8 cellular contexts compared by ENCODE assay signal in genomic region chr16:25111403-25112166, GRCh38. TPM values are rescaled to one million over a fixed set of nuclear protein-coding genes. Genes with fewer than 3 reads are reported as not detected.
DNase-seq lines count a peak whose midpoint lies in the region; ATAC-seq and TF ChIP-seq lines count a peak whose summit lies in the region.

Gene LCMT1 (plus strand): TSS chr16:25111742. CDS start chr16:25111884, 142 bp downstream.

- no peak for TF ChIP-seq CTCF in AG10803 (conservative IDR thresholded peaks at IDR 0.05; ENCODE audit: low read length)

- DNase-seq in AG10803 (ENCODE audit: low read depth) (peak; percentile 96), NCI-H460 (ENCODE audit: extremely low read depth, low read depth) (peak; percentile 99), cerebellar nuclear complex (lab: John Stamatoyannopoulos, UW) (peak; percentile 94 to 95), islet precursor cell (peak; percentile 98)
- DNase-seq in activated CD4-positive, CD25-positive, alpha-beta regulatory T cell treated with anti-CD3 and anti-CD28 coated beads, Interleukin-2, amount 50 U/mL, for 72 hours = peak; percentile 85
- DNase-seq in stimulated activated CD4-positive, alpha-beta T cell treated with anti-CD3 and anti-CD28 coated beads, Interleukin-12 subunit alpha, Interleukin-12 subunit beta, amount 100 ng/mL, for 48 hours (ENCODE audit: low read depth in 2 of 3, low spot score in 1 of 3) = peak; percentile 86 to 93 (median 86)

- ATAC-seq in GM19043 (IDR thresholded peaks at IDR 0.05; ENCODE audit: low read depth, unreplicated experiment) (peak; percentile 88), HG03378 (IDR thresholded peaks at IDR 0.05; ENCODE audit: unreplicated experiment) (peak; percentile 83)

- H3K4me3 ChIP-seq in AG10803 (ENCODE audit: low read length) = peak within 1 kb of the TSS; percentile 95

RNA-seq across cellular contexts. Expression of gene LCMT1, which starts in this region (rescaled TPM):
- 38.7 and 46.2 TPM in 2 replicates for total RNA-seq in NCI-H460 (2014; rRNA removed; shearing (Covaris generic))
- 15.0 and 18.3 TPM in 2 replicates for polyA plus RNA-seq in NCI-H460 (2014; cell fraction: nucleus; rRNA removed)

Comparison
In these comparisons a context has a peak if more than half of its experiments do, and no peak if none do; other contexts are left out.
1. Peak in every context shown above with its lines: DNase-seq, ATAC-seq and H3K4me3 ChIP-seq.